In genomic region chr7:130874071-130874915, GRCh38 we compare ENCODE assay signal across 9 cellular contexts.
A peak's percentile ranks its signal among the peaks of the same experiment; 100 is the strongest.
DNase-seq lines count a peak whose midpoint lies in the region; ATAC-seq and TF ChIP-seq lines count a peak whose summit lies in the region.
"Had no signal": no experiment of that assay in that cellular context is flagged by ENCODE, and none has a peak within 500 bp of the region (broad histone marks: within the 10 kb centered on the region; RNA-seq: fewer than 3 reads in every experiment).

No MANE protein-coding gene starts in this region.

- POLR2A ChIA-PET in SK-N-SH (lab: Yijun Ruan, JAX): no interaction called here

- no peak overlapping the region for H3K4me3 Mint-ChIP-seq in activated naive CD4-positive, alpha-beta T cell treated with anti-CD3 and anti-CD28 coated beads for 36 hours
- no peak overlapping the region for H3K4me3 Mint-ChIP-seq in stimulated activated naive CD8-positive, alpha-beta T cell treated with anti-CD3 and anti-CD28 coated beads, Interleukin-15, amount 100 ng/mL, for 72 hours

- no peak for TF ChIP-seq RAD21 in SK-N-SH (IDR thresholded peaks at IDR 0.05; ENCODE audit: low read length)

- peaks cover 84% of the 10 kb centered on the region for H3K79me2 ChIP-seq in SK-N-SH (ENCODE audit: insufficient read depth)

- 83% methylated on average over 6 of the region's 6 CpGs for WGBS in SK-N-SH (ENCODE audit: low lambda C conversion rate)

- H3K27ac ChIP-seq in SK-N-SH (ENCODE audit: low read depth in 2 of 2, low read length in 1 of 2) (peak overlapping the region; percentile 28 to 57; a peak in 3 of 4 replicates), epithelial cell of prostate (peak overlapping the region; percentile 100)

- no peak overlapping the region for H3K4me3 ChIP-seq in SK-N-SH (ENCODE audit: low read depth in 2 of 2, low read length in 1 of 2)

- peak overlapping the region; percentile 61 for H3K27ac Mint-ChIP-seq in activated naive CD4-positive, alpha-beta T cell treated with anti-CD3 and anti-CD28 coated beads for 36 hours
- H3K27ac Mint-ChIP-seq in stimulated activated naive CD8-positive, alpha-beta T cell treated with anti-CD3 and anti-CD28 coated beads, Interleukin-15, amount 100 ng/mL, for 72 hours: peak overlapping the region; percentile 12 to 90

- H3K9me3 Mint-ChIP-seq in activated naive CD4-positive, alpha-beta T cell treated with anti-CD3 and anti-CD28 coated beads for 36 hours: no peaks in the 10 kb centered on the region
- H3K9me3 Mint-ChIP-seq in stimulated activated naive CD8-positive, alpha-beta T cell treated with anti-CD3 and anti-CD28 coated beads, Interleukin-15, amount 100 ng/mL, for 72 hours: no peaks in the 10 kb centered on the region

- no peak for DNase-seq in activated naive CD4-positive, alpha-beta T cell treated with anti-CD3 and anti-CD28 coated beads for 36 hours
- DNase-seq in activated naive CD4-positive, alpha-beta T cell (lab: John Stamatoyannopoulos, UW): no peak
- DNase-seq in SK-N-SH (no peak), epithelial cell of prostate (ENCODE audit: low read depth, low spot score) (no peak), GDM1 (lab: John Stamatoyannopoulos, UW) (no peak)
- no peak for DNase-seq in stimulated activated naive CD8-positive, alpha-beta T cell treated with anti-CD3 and anti-CD28 coated beads, Interleukin-15, amount 100 ng/mL, for 72 hours
- DNase-seq: activated gamma-delta T cell treated with Interleukin-2 at 50 U/mL for 16 hours had no signal

- H3K4me1 Mint-ChIP-seq in activated naive CD4-positive, alpha-beta T cell treated with anti-CD3 and anti-CD28 coated beads for 36 hours (ENCODE audit: low read depth): peaks cover 39% of the 10 kb centered on the region
- H3K4me1 Mint-ChIP-seq in stimulated activated naive CD8-positive, alpha-beta T cell treated with anti-CD3 and anti-CD28 coated beads, Interleukin-15, amount 100 ng/mL, for 72 hours: peaks cover 27% of the 10 kb centered on the region

- peaks cover 64% of the 10 kb centered on the region for H3K36me3 Mint-ChIP-seq in activated naive CD4-positive, alpha-beta T cell treated with anti-CD3 and anti-CD28 coated beads for 36 hours (ENCODE audit: low read depth)

- CTCF ChIA-PET in activated naive CD4-positive, alpha-beta T cell treated with anti-CD3 and anti-CD28 coated beads for 36 hours (lab: Charles Lee): interaction anchor here (0.9 kb wide), 2 partner anchors 11 to 108 kb away, joined by 3 to 4 read pairs; no protein-coding TSS in a partner anchor
- CTCF ChIA-PET in SK-N-SH (lab: Yijun Ruan, JAX): interaction anchor here (0.7 to 9.4 kb wide), 22 partner anchors 8 to 233 kb away, joined by 3 to 95 read pairs (median 4); partner anchors contain the start of gene KLF14

- no peak overlapping the region for H2AFZ ChIP-seq in SK-N-SH (ENCODE audit: low read depth)

- peaks cover 64 to 96% of the 10 kb centered on the region in 2 experiments for H3K36me3 ChIP-seq in SK-N-SH (replicated peaks in 1 of 2; ENCODE audit: control insufficient read depth in 1 of 2, insufficient read depth in 2 of 2, low read length in 1 of 2)

- H3K27me3 Mint-ChIP-seq in activated naive CD4-positive, alpha-beta T cell treated with anti-CD3 and anti-CD28 coated beads for 36 hours (ENCODE audit: low read depth): no peaks in the 10 kb centered on the region
- no peaks in the 10 kb centered on the region for H3K27me3 Mint-ChIP-seq in stimulated activated naive CD8-positive, alpha-beta T cell treated with anti-CD3 and anti-CD28 coated beads, Interleukin-15, amount 100 ng/mL, for 72 hours

- no peaks in the 10 kb centered on the region for H3K9me3 ChIP-seq in SK-N-SH

- intact Hi-C loops in activated naive CD4-positive, alpha-beta T cell treated with anti-CD3 and anti-CD28 coated beads for 36 hours (cut with micrococcal nuclease): no loop called here

- no peak for ATAC-seq in stimulated activated naive CD8-positive, alpha-beta T cell treated with anti-CD3 and anti-CD28 coated beads, Interleukin-15, amount 100 ng/mL, for 72 hours
- ATAC-seq in GM19452 (IDR thresholded peaks at IDR 0.05; ENCODE audit: unreplicated experiment) (no peak), GM21360 (IDR thresholded peaks at IDR 0.05; ENCODE audit: unreplicated experiment) (no peak)

- no peaks in the 10 kb centered on the region for H3K9me2 ChIP-seq in SK-N-SH

- H3K4me2 ChIP-seq in SK-N-SH: no peak overlapping the region

- TF ChIP-seq EP300 in SK-N-SH (IDR thresholded peaks at IDR 0.05; ENCODE audit: borderline replicate concordance in 1 of 2, low read depth in 1 of 2, low read length in 1 of 2): no peak

- TF ChIP-seq CTCF in SK-N-SH (IDR thresholded peaks at IDR 0.05): no peak

- no peak overlapping the region for H3K9ac ChIP-seq in SK-N-SH

- H4K20me1 ChIP-seq in SK-N-SH (ENCODE audit: insufficient read depth): peaks cover 56% of the 10 kb centered on the region

- peaks cover 94% of the 10 kb centered on the region for H3F3A ChIP-seq in SK-N-SH (replicated peaks; ENCODE audit: insufficient read depth)

- H3K27me3 ChIP-seq in SK-N-SH (ENCODE audit: insufficient read depth): no peaks in the 10 kb centered on the region

- H3K4me1 ChIP-seq in SK-N-SH (ENCODE audit: control insufficient read depth in 1 of 2, insufficient read depth in 2 of 2, low read depth in 1 of 2, low read length in 1 of 2): peaks cover 7 to 35% of the 10 kb centered on the region in 2 experiments

TF ChIP-seq in SK-N-SH, 30 proteins besides CTCF, POLR2A, EP300 and RAD21:
- TF ChIP-seq EZH2phosphoT487 (IDR thresholded peaks at IDR 0.05; ENCODE audit: borderline replicate concordance, low read depth): no peak
- TF ChIP-seq POLR2AphosphoS5 (IDR thresholded peaks at IDR 0.05; ENCODE audit: low read depth, low read length): peak; percentile 14; the same call in 1 of the 2 replicates
- TF ChIP-seq TAF1 (IDR thresholded peaks at IDR 0.05; ENCODE audit: borderline replicate concordance, low read depth, low read length): no peak
